Comparison of ENCODE assay signal across 15 cellular contexts in the genomic region with DNA sequence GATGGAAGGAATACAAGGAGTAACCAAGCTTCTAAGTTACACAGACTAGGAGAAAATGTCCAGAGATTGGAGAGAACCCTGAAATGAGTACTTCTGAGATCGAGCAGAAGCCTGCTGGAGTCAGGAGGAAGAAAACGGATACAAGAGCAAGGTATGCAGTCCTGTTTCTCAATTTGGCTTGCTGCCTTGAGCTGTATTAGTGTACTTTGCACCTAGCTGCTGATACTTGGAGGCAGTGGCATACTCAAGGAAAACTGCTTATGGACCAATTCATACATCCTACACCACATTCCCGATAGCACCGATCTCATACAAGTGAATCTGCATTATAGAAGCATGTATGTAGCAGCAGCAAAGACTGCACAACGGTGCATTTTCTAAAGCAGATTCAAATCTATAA. TPM values are rescaled to one million over a fixed set of nuclear protein-coding genes. Genes with fewer than 3 reads are reported as not detected.
DNase-seq lines count a peak whose midpoint lies in the region; ATAC-seq, FAIRE-seq and TF ChIP-seq lines count a peak whose summit lies in the region.
"Had no signal": no experiment of that assay in that cellular context is flagged by ENCODE, and none has a peak within 500 bp of the region (broad histone marks: within the 10 kb centered on the region; RNA-seq: fewer than 3 reads in every experiment).

No MANE protein-coding gene starts in this region.

- H3K9ac ChIP-seq in GM12878 (ENCODE audit: control insufficient read depth, insufficient read depth, low read length), result no peak overlapping the region
- H3K9ac ChIP-seq: SK-N-SH had no signal

- no peaks in the 10 kb centered on the region for H3K27me3 Mint-ChIP-seq in CD4-positive, alpha-beta T cell
- H3K27me3 Mint-ChIP-seq in memory B cell, result no peaks in the 10 kb centered on the region
- H3K27me3 Mint-ChIP-seq in osteocyte (ENCODE audit: unreplicated experiment), result no peaks in the 10 kb centered on the region
- H3K27me3 Mint-ChIP-seq: activated CD4-positive, alpha-beta T cell treated with anti-CD3 and anti-CD28 coated beads, Interleukin-2, amount 10 ng/mL, durations not matched to agents 24 days and 14 days had no signal

- H3K27me3 ChIP-seq in CD4-positive, alpha-beta T cell (ENCODE audit: control insufficient read depth, insufficient read depth, low read length), result no peaks in the 10 kb centered on the region
- no peaks in the 10 kb centered on the region for H3K27me3 ChIP-seq in GM12878 (replicated peaks in 1 of 2; ENCODE audit: control insufficient read depth in 2 of 2, insufficient read depth in 2 of 2, low read length in 1 of 2)
- H3K27me3 ChIP-seq: neutrophil had no signal

- no TSS peak for BruUV-seq in GM12878 (replicated peaks; lab: Mats Ljungman, UMichigan)

- POLR2A ChIA-PET in CD4-positive, alpha-beta T cell (lab: Charles Lee), result interaction anchor here (1.0 to 2.8 kb wide), 4 partner anchors 10 to 34 kb away, joined by 3 to 11 read pairs (median 4); no protein-coding TSS in a partner anchor
- POLR2A ChIA-PET in GM12878 (lab: Charles Lee), result interaction anchor here (0.8 to 3.3 kb wide), 9 partner anchors 9 to 84 kb away, joined by 3 to 21 read pairs (median 4); partner anchors contain the start of gene PIP4K2A

- H3K4me3 Mint-ChIP-seq in CD4-positive, alpha-beta T cell, result no peak overlapping the region
- H3K4me3 Mint-ChIP-seq in memory B cell (peak overlapping the region; percentile 25), osteocyte (ENCODE audit: unreplicated experiment) (no peak overlapping the region)
- H3K4me3 Mint-ChIP-seq: activated CD4-positive, alpha-beta T cell treated with anti-CD3 and anti-CD28 coated beads, Interleukin-2, amount 10 ng/mL, durations not matched to agents 24 days and 14 days had no signal

- CTCF ChIA-PET in CD4-positive, alpha-beta T cell (lab: Charles Lee), result interaction anchor here (1.0 kb wide), 1 partner anchor 29 kb away, joined by 3 read pairs; no protein-coding TSS in a partner anchor
- CTCF ChIA-PET in GM12878 (lab: Yijun Ruan, JAX), result interaction anchor here (1.5 to 2.2 kb wide), 6 partner anchors 9 to 84 kb away, joined by 3 to 8 read pairs (median 5); no protein-coding TSS in a partner anchor

- 0 out of 2 replicates have a peak overlapping the region, but pooled peaks have one; percentile 38 for H3K4me3 ChIP-seq in GM12878

- peak overlapping the region; percentile 83 for H3K27ac Mint-ChIP-seq in CD4-positive, alpha-beta T cell
- H3K27ac Mint-ChIP-seq in memory B cell (peak overlapping the region; percentile 85), osteocyte (ENCODE audit: unreplicated experiment) (no peak overlapping the region)
- H3K27ac Mint-ChIP-seq: activated CD4-positive, alpha-beta T cell treated with anti-CD3 and anti-CD28 coated beads, Interleukin-2, amount 10 ng/mL, durations not matched to agents 24 days and 14 days had no signal

- peak; percentile 90 for FAIRE-seq in GM12892 (lab: Jason Lieb, UNC)
- FAIRE-seq in GM12878 (lab: Jason Lieb, UNC), result no peak

- RAD21 ChIA-PET in GM12878 (lab: Charles Lee; ENCODE audit: unreplicated experiment), result interaction anchor here (1.0 to 3.5 kb wide), 9 partner anchors 9 to 85 kb away, joined by 3 to 21 read pairs (median 4); no protein-coding TSS in a partner anchor

- no peak overlapping the region for H2AFZ ChIP-seq in GM12878 (ENCODE audit: control insufficient read depth, low read depth, low read length)

- DNase-seq in CD4-positive, alpha-beta T cell, result no peak
- DNase-seq in GM12892 (ENCODE audit: insufficient read length) (no peak), GM12878 (ENCODE audit: low read depth, low spot score) (no peak), memory B cell (ENCODE audit: low spot score in 2 of 2) (no peak), NCI-H2227 treated with DMSO at 0.1 percent for 48 hours (lab: John Stamatoyannopoulos, UW) (no peak), osteocyte (ENCODE audit: extremely low spot score, unreplicated experiment) (no peak), NCI-H1417 treated with DMSO at 0.1 percent for 48 hours (lab: John Stamatoyannopoulos, UW) (no peak)
- no peak for DNase-seq in activated naive CD4-positive, alpha-beta T cell treated with Interleukin-2 at 50 U/mL for 16 hours
- DNase-seq: activated CD4-positive, alpha-beta T cell treated with anti-CD3 and anti-CD28 coated beads, Interleukin-2, amount 10 ng/mL, durations not matched to agents 24 days and 14 days; activated T-cell treated with anti-CD3 and anti-CD28 coated beads, Interleukin-2, amount 50 U/mL, for 48 hours; H7; Kasumi-1; midbrain; SK-N-SH had no signal

- H4K20me1 ChIP-seq in GM12878 (ENCODE audit: control insufficient read depth, insufficient read depth), result peaks cover 3% of the 10 kb centered on the region; the same call in 1 of the 2 replicates

- no peak for TF ChIP-seq RAD21 in GM12878 (IDR thresholded peaks at IDR 0.05; ENCODE audit: insufficient read depth, low read depth, low read length)

- H3K4me2 ChIP-seq in GM12878 (ENCODE audit: control insufficient read depth, insufficient read depth), result peak overlapping the region; percentile 51
- H3K4me2 ChIP-seq: SK-N-SH had no signal

- no peak overlapping the region for H3K27ac ChIP-seq in CD4-positive, alpha-beta T cell (ENCODE audit: low read depth, low read length)
- H3K27ac ChIP-seq in GM12878 (ENCODE audit: control insufficient read depth, insufficient read depth), result 0 out of 2 replicates have a peak overlapping the region, but pooled peaks have one; percentile 16

- H3K36me3 ChIP-seq in GM12878 (ENCODE audit: control insufficient read depth in 2 of 2, insufficient read depth in 2 of 2, low read length in 1 of 2), result peaks cover 0 to 15% of the 10 kb centered on the region in 2 experiments; a peak in 3 of 4 replicates
- H3K36me3 ChIP-seq: neutrophil had no signal

- TF ChIP-seq POLR2A in GM12892 (IDR thresholded peaks at IDR 0.05; ENCODE audit: low read depth, low read length) (no peak), GM12878 (IDR thresholded peaks at IDR 0.05; ENCODE audit: low read depth, low read length) (no peak)

- peaks cover 48% of the 10 kb centered on the region for H3K4me1 ChIP-seq in GM12878 (ENCODE audit: control insufficient read depth, insufficient read depth, low read length)

- in situ Hi-C loops in GM12878 (cut with MboI), result no loop called here

- intact Hi-C loops in CD4-positive, alpha-beta T cell (cut with DNase I, micrococcal nuclease), result loop anchor here in 1 of 2 experiments (1.0 to 2.0 kb wide), 2 partner anchors 9 to 13 kb away; no protein-coding TSS in a partner anchor
- intact Hi-C loops in GM12878 (cut with micrococcal nuclease; ENCODE audit: unreplicated experiment), result loop anchor here (10.0 kb wide), 1 partner anchor 375 kb away; no protein-coding TSS in a partner anchor

- no peak for TF ChIP-seq EP300 in GM12878 (IDR thresholded peaks at IDR 0.05; ENCODE audit: borderline replicate concordance in 1 of 2, control insufficient read depth in 1 of 2, low read depth in 2 of 2, low read length in 2 of 2)

- H3K36me3 Mint-ChIP-seq in CD4-positive, alpha-beta T cell (ENCODE audit: low read depth), result peaks cover 19% of the 10 kb centered on the region
- H3K36me3 Mint-ChIP-seq in memory B cell, result peaks cover 11% of the 10 kb centered on the region
- H3K36me3 Mint-ChIP-seq in osteocyte (ENCODE audit: unreplicated experiment), result peaks cover 4% of the 10 kb centered on the region

- no peak for ATAC-seq in CD4-positive, alpha-beta T cell (ENCODE audit: poor library complexity)
- no peak for ATAC-seq in GM12878
- ATAC-seq in memory B cell (ENCODE audit: low read depth), result no peak

- no peaks in the 10 kb centered on the region for H3K9me3 ChIP-seq in CD4-positive, alpha-beta T cell (ENCODE audit: control insufficient read depth, low read length)
- H3K9me3 ChIP-seq in GM12878 (replicated peaks; ENCODE audit: control insufficient read depth, insufficient read depth, low read length), result no peaks in the 10 kb centered on the region; the same call in 2 of the 3 replicates
- H3K9me3 ChIP-seq: neutrophil, SK-N-SH had no signal

- H3K9me3 Mint-ChIP-seq in CD4-positive, alpha-beta T cell, result no peaks in the 10 kb centered on the region
- no peaks in the 10 kb centered on the region for H3K9me3 Mint-ChIP-seq in memory B cell
- no peaks in the 10 kb centered on the region for H3K9me3 Mint-ChIP-seq in osteocyte (ENCODE audit: unreplicated experiment)
- H3K9me3 Mint-ChIP-seq: activated CD4-positive, alpha-beta T cell treated with anti-CD3 and anti-CD28 coated beads, Interleukin-2, amount 10 ng/mL, durations not matched to agents 24 days and 14 days had no signal

- no peak for TF ChIP-seq CTCF in CD4-positive, alpha-beta T cell (IDR thresholded peaks at IDR 0.05)
- TF ChIP-seq CTCF in GM12878 (IDR thresholded peaks at IDR 0.05 in 2 of 3, conservative IDR thresholded peaks at IDR 0.05 in 1 of 3; ENCODE audit: control insufficient read depth in 2 of 3, extremely low read depth in 1 of 3, insufficient read depth in 1 of 3, low read depth in 3 of 3, low read length in 3 of 3) (no peak), osteocyte (IDR thresholded peaks at IDR 0.05) (no peak)

- WGBS in GM12878 (ENCODE audit: insufficient coverage, insufficient replicate concordance, low lambda C conversion rate, missing lambda C conversion rate), result 53% methylated on average over 5 of the region's 5 CpGs

- SMC1A ChIA-PET in GM12878 (lab: Charles Lee; ENCODE audit: uncharacterized antibody, unreplicated experiment), result interaction anchor here (0.8 to 11.0 kb wide), 14 partner anchors 8 to 95 kb away, joined by 3 to 82 read pairs (median 7); no protein-coding TSS in a partner anchor

- H3K4me1 Mint-ChIP-seq in CD4-positive, alpha-beta T cell (ENCODE audit: low read depth), result peaks cover 89% of the 10 kb centered on the region
- peaks cover 71% of the 10 kb centered on the region for H3K4me1 Mint-ChIP-seq in memory B cell
- H3K4me1 Mint-ChIP-seq in osteocyte (ENCODE audit: unreplicated experiment), result peaks cover 21% of the 10 kb centered on the region

- peaks cover 99% of the 10 kb centered on the region for H3K79me2 ChIP-seq in GM12878 (ENCODE audit: control insufficient read depth, insufficient read depth, low read length)

RNA-seq across cellular contexts. Expression of gene PIP4K2A, which starts 14.4 kb away (rescaled TPM):
- 10 to 100 TPM; 75.4 to 87.2 TPM for total RNA-seq in CD4-positive, alpha-beta T cell
- polyA plus RNA-seq in GM12892 (2012; ENCODE audit: missing spikeins), result 66.0 TPM
- 75.2 and 80.8 TPM in 2 replicates for total RNA-seq in GM12878 (2013; cell fraction: nucleolus; rRNA removed)
- total RNA-seq in GM12878 (2014; rRNA removed) (66.1 and 76.6 TPM in 2 replicates), GM12878 (2014; rRNA removed; fragmentation: Illumina TruSeq; extraction: Trizol) (138 and 139 TPM in 2 replicates), GM12878 (2021) (107 and 110 TPM in 2 replicates), osteocyte (41.1 and 52.7 TPM in 2 replicates)
- 65.1 TPM for polyA plus RNA-seq in GM12878 (2011; ENCODE audit: low read depth)
- polyA plus RNA-seq in GM12878 (2011; rRNA removed) (74.2 and 111 TPM in 2 replicates), GM12878 (2014; fragmentation: Illumina TruSeq; extraction: Trizol) (120 and 188 TPM in 2 replicates), GM12878 (2014; fragmentation: Nextera tagmentation; extraction: Ambion mirVana) (100 to 1,000 TPM in 1 of 2 experiments, 10 to 100 TPM in 1; 54.3 to 103 TPM), GM12878 (2014; rRNA removed) (63.4 and 82.4 TPM in 2 replicates), GM12878 (2016; fragmentation: Nextera tagmentation; extraction: Ambion mirVana) (10 to 100 TPM; 84.1 to 84.8 TPM)
- polyA plus RNA-seq in GM12878 (2011; cell fraction: cytosol; rRNA removed), result 37.6 and 45.3 TPM in 2 replicates
- 30.4 and 31.2 TPM in 2 replicates for polyA plus RNA-seq in GM12878 (2011; cell fraction: nucleus; rRNA removed)
- 50.1 and 66.8 TPM in 2 replicates for polyA plus RNA-seq in GM12878 (2012)
- polyA minus RNA-seq in GM12878 (2011; rRNA and poly(A)+ RNA removed), result 81.0 and 112 TPM in 2 replicates
- 36.2 and 39.6 TPM in 2 replicates for polyA minus RNA-seq in GM12878 (2011; cell fraction: cytosol; rRNA and poly(A)+ RNA removed)
- 36.8 and 50.8 TPM in 2 replicates for polyA minus RNA-seq in GM12878 (2011; cell fraction: nucleus; rRNA and poly(A)+ RNA removed)
